1 cellular context compared by ENCODE assay signal in genomic region chr15:39640665-39641064, GRCh38.
TF ChIP-seq lines count a peak whose summit lies in the region.

No MANE protein-coding gene starts in this region.

TF ChIP-seq in IMR-90, 13 proteins besides CTCF, POLR2A, EP300 and RAD21:
- TF ChIP-seq ELK1 (IDR thresholded peaks at IDR 0.05; ENCODE audit: borderline replicate concordance, low read depth, low read length) (no peak), RCOR1 (IDR thresholded peaks at IDR 0.05; ENCODE audit: insufficient replicate concordance, low read length) (no peak), RFX5 (IDR thresholded peaks at IDR 0.05; ENCODE audit: low read depth, low read length) (no peak), USF2 (IDR thresholded peaks at IDR 0.05; ENCODE audit: low read depth, low read length) (no peak), MAZ (IDR thresholded peaks at IDR 0.05; ENCODE audit: borderline replicate concordance, low read depth, low read length) (no peak), MAFK (IDR thresholded peaks at IDR 0.05; ENCODE audit: low read depth, low read length) (no peak), CEBPB (IDR thresholded peaks at IDR 0.05; ENCODE audit: low read depth, low read length) (no peak), SMC3 (IDR thresholded peaks at IDR 0.05; ENCODE audit: low read depth, low read length) (no peak), BHLHE40 (IDR thresholded peaks at IDR 0.05; ENCODE audit: low read depth, low read length) (no peak), CHD1 (IDR thresholded peaks at IDR 0.05; ENCODE audit: low read depth, low read length) (no peak), NFE2L2 (IDR thresholded peaks at IDR 0.05; ENCODE audit: low read depth, low read length) (no peak), MXI1 (IDR thresholded peaks at IDR 0.05; ENCODE audit: borderline replicate concordance, low read depth, low read length) (no peak), FOS (IDR thresholded peaks at IDR 0.05; ENCODE audit: low read depth, low read length) (no peak)
TF ChIP-seq in IMR-90: peak in this region for 0.
